ENCODE assay signal across 8 cellular contexts in the genomic region with DNA sequence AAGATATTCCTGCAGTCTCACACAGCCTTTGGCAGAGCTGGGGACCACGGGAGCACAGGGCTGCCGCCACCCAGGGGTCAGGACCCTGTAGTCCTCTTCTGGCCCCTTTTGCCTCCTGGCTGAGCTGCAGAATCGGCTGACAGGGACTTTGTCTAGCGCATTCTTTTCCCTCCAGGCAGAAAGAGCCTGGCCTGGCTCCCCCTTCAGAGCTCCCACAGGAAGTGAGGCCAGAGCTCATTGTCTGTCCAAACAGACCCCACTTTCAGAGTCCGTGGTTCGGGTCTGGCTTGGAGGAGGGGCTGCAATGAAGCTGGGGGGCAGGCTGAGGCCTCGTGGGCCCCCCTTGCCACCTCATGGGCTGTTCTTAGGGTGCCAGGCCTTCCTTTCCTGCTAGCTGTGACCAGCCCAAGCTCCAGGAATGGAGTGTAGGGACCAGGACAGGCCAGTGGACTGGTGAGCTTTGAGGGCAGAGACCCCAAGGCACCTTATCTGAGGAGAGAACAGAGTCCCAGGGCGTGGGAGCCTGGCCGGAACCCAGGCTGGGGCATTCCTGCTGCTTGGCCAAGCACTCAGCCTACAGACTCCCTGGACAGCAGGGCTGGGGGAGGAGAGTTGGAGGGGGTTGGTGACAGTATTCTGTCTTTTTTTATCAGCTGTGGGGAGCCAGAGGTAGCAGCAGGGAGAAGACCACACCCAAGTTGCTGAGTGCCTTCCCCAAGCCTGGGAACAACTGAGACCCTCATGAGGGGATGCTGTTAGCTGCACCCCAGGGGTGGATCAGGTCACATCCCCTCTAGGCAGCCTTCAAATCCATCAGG. TPM values are rescaled to one million over a fixed set of nuclear protein-coding genes. Genes with fewer than 3 reads are reported as not detected.
DNase-seq lines count a peak whose midpoint lies in the region; ATAC-seq and TF ChIP-seq lines count a peak whose summit lies in the region.
"Had no signal": no experiment of that assay in that cellular context is flagged by ENCODE, and none has a peak within 500 bp of the region (broad histone marks: within the 10 kb centered on the region; RNA-seq: fewer than 3 reads in every experiment).

No MANE protein-coding gene starts in this region.

- H3K27me3 Mint-ChIP-seq in activated CD4-positive, alpha-beta memory T cell treated with anti-CD3 and anti-CD28 coated beads for 36 hours, result peaks cover 2% of the 10 kb centered on the region

- peaks cover 37% of the 10 kb centered on the region for H3K4me1 ChIP-seq in ectodermal cell (ENCODE audit: control insufficient read depth, insufficient read depth, low read length)
- H3K4me1 ChIP-seq in lower lobe of right lung, result peaks cover 26% of the 10 kb centered on the region
- peaks cover 43 to 60% of the 10 kb centered on the region in 2 donors for H3K4me1 ChIP-seq in thyroid gland

- no peaks in the 10 kb centered on the region for H3K36me3 Mint-ChIP-seq in activated CD4-positive, alpha-beta memory T cell treated with anti-CD3 and anti-CD28 coated beads for 36 hours

- no peak for TF ChIP-seq CTCF in lower lobe of right lung (IDR thresholded peaks at IDR 0.05)
- TF ChIP-seq CTCF in thyroid gland (IDR thresholded peaks at IDR 0.05), result no peak

- no peak overlapping the region for H3K4me3 Mint-ChIP-seq in activated CD4-positive, alpha-beta memory T cell treated with anti-CD3 and anti-CD28 coated beads for 36 hours

- H3K9me3 ChIP-seq in ectodermal cell (ENCODE audit: control insufficient read depth, low read length) (no peaks in the 10 kb centered on the region), lower lobe of right lung (no peaks in the 10 kb centered on the region), thyroid gland (no peaks in the 10 kb centered on the region)

- H3K27me3 ChIP-seq in ectodermal cell (ENCODE audit: control insufficient read depth, insufficient read depth, low read length, poor library complexity, severe bottlenecking), result peaks cover 4% of the 10 kb centered on the region
- no peaks in the 10 kb centered on the region for H3K27me3 ChIP-seq in lower lobe of right lung (ENCODE audit: low read depth)
- no peaks in the 10 kb centered on the region for H3K27me3 ChIP-seq in thyroid gland

- POLR2A ChIA-PET in activated CD4-positive, alpha-beta memory T cell treated with anti-CD3 and anti-CD28 coated beads for 36 hours (lab: Charles Lee), result interaction anchor here (0.6 to 1.2 kb wide), 5 partner anchors 12 to 1804 kb away, joined by 3 to 5 read pairs (median 3); no protein-coding TSS in a partner anchor

- H3K9me3 Mint-ChIP-seq in activated CD4-positive, alpha-beta memory T cell treated with anti-CD3 and anti-CD28 coated beads for 36 hours, result no peaks in the 10 kb centered on the region

- ATAC-seq in lower lobe of right lung (peak in 1 of 2 donors; percentile 11), GM21529 (IDR thresholded peaks at IDR 0.05; ENCODE audit: unreplicated experiment) (no peak)

- H3K27ac ChIP-seq in ectodermal cell (ENCODE audit: insufficient read depth, low read depth, low read length, poor library complexity, severe bottlenecking), result peak overlapping the region; percentile 95
- peak overlapping the region; percentile 66 for H3K27ac ChIP-seq in lower lobe of right lung
- H3K27ac ChIP-seq in thyroid gland, result peak overlapping the region; percentile 92 to 99 (median 99)

- peaks cover 3% of the 10 kb centered on the region for H3K4me1 Mint-ChIP-seq in activated CD4-positive, alpha-beta memory T cell treated with anti-CD3 and anti-CD28 coated beads for 36 hours (ENCODE audit: low read depth)

- WGBS in ectodermal cell, 2 experiments, result 25 to 35% methylated on average over 9 of the region's 9 CpGs
- WGBS in thyroid gland, 2 donors, result 18 to 39% methylated on average over 6 of the region's 9 CpGs

- intact Hi-C loops in lower lobe of right lung (cut with DNase I) (no loop called here), thyroid gland (cut with DNase I) (loop anchor here (10.0 kb wide), 1 partner anchor 231 kb away; a partner anchor contains a TSS)
- intact Hi-C loops in activated CD4-positive, alpha-beta memory T cell treated with anti-CD3 and anti-CD28 coated beads for 36 hours (cut with micrococcal nuclease), result no loop called here

- no peak overlapping the region for H3K27ac Mint-ChIP-seq in activated CD4-positive, alpha-beta memory T cell treated with anti-CD3 and anti-CD28 coated beads for 36 hours

- CTCF ChIA-PET in activated CD4-positive, alpha-beta memory T cell treated with anti-CD3 and anti-CD28 coated beads for 36 hours (lab: Charles Lee), result interaction anchor here (1.4 to 1.7 kb wide), 3 partner anchors 10 to 278 kb away, joined by 3 to 5 read pairs (median 4); no protein-coding TSS in a partner anchor

- peaks cover 14% of the 10 kb centered on the region for H3K36me3 ChIP-seq in ectodermal cell (ENCODE audit: control insufficient read depth, insufficient read depth, low read length)
- no peaks in the 10 kb centered on the region for H3K36me3 ChIP-seq in lower lobe of right lung
- peaks cover 2 to 5% of the 10 kb centered on the region in 2 donors for H3K36me3 ChIP-seq in thyroid gland

- no peak for TF ChIP-seq POLR2A in thyroid gland (IDR thresholded peaks at IDR 0.05)

- H3K4me3 ChIP-seq in ectodermal cell (ENCODE audit: insufficient read depth, low read depth, low read length), result peak overlapping the region; percentile 32
- no peak overlapping the region for H3K4me3 ChIP-seq in lower lobe of right lung
- H3K4me3 ChIP-seq in thyroid gland (replicated peaks in 1 of 3), result peak overlapping the region in 1 of 3 donors; percentile 26

- peak; percentile 36 for DNase-seq in NCI-H1694 treated with DMSO at 0.1 percent for 48 hours (lab: John Stamatoyannopoulos, UW)
- no peak for DNase-seq in lower lobe of right lung
- peak; percentile 93 to 94 for DNase-seq in thyroid gland
- DNase-seq in activated CD4-positive, alpha-beta memory T cell treated with anti-CD3 and anti-CD28 coated beads for 36 hours, result no peak
- no peak for DNase-seq in HuH-7.5 (ENCODE audit: low spot score)

RNA-seq across cellular contexts. Expression of a gene that starts 4.7 kb away (rescaled TPM):
- polyA plus RNA-seq in ectodermal cell (2013, experiment 1 of 4), result 31.0 TPM
- polyA plus RNA-seq in ectodermal cell (2013, experiment 2 of 4), result 40.1 TPM
- 35.2 TPM for polyA plus RNA-seq in ectodermal cell (2013, experiment 3 of 4)
- 42.8 TPM for polyA plus RNA-seq in ectodermal cell (2013, experiment 4 of 4)
- total RNA-seq in lower lobe of right lung (7.2 TPM), thyroid gland (10 to 100 TPM; 23.5 to 54.9 (median 47.6) TPM)
- 1 to 10 TPM; 1.0 to 1.3 TPM for total RNA-seq in activated CD4-positive, alpha-beta memory T cell treated with anti-CD3 and anti-CD28 coated beads for 36 hours

RNA-seq across cellular contexts. Expression of a gene that starts 28.9 kb away (rescaled TPM):
- 69.0 TPM for polyA plus RNA-seq in ectodermal cell (2013, experiment 1 of 4)
- polyA plus RNA-seq in ectodermal cell (2013, experiment 2 of 4), result 61.2 TPM
- 62.7 TPM for polyA plus RNA-seq in ectodermal cell (2013, experiment 3 of 4)
- 68.0 TPM for polyA plus RNA-seq in ectodermal cell (2013, experiment 4 of 4)
- total RNA-seq in lower lobe of right lung (4.2 TPM), thyroid gland (1 to 10 TPM; 1.0 to 4.0 (median 2.2) TPM)
- 10 to 100 TPM; 14.9 to 16.3 TPM for total RNA-seq in activated CD4-positive, alpha-beta memory T cell treated with anti-CD3 and anti-CD28 coated beads for 36 hours

RNA-seq across cellular contexts. Expression of a gene that starts 40.3 kb away (rescaled TPM):
- 123 TPM for polyA plus RNA-seq in ectodermal cell (2013, experiment 1 of 4)
- 127 TPM for polyA plus RNA-seq in ectodermal cell (2013, experiment 2 of 4)
- polyA plus RNA-seq in ectodermal cell (2013, experiment 3 of 4), result 108 TPM
- 119 TPM for polyA plus RNA-seq in ectodermal cell (2013, experiment 4 of 4)
- 188 TPM for total RNA-seq in lower lobe of right lung
- 100 to 1,000 TPM; 164 to 264 (median 200) TPM for total RNA-seq in thyroid gland
- 100 to 1,000 TPM; 245 to 251 TPM for total RNA-seq in activated CD4-positive, alpha-beta memory T cell treated with anti-CD3 and anti-CD28 coated beads for 36 hours

RNA-seq across cellular contexts. Expression of a gene that starts 52.8 kb away (rescaled TPM):
- not detected for polyA plus RNA-seq in ectodermal cell (2013, experiment 1 of 4)
- not detected for polyA plus RNA-seq in ectodermal cell (2013, experiment 2 of 4)
- not detected for polyA plus RNA-seq in ectodermal cell (2013, experiment 3 of 4)
- polyA plus RNA-seq in ectodermal cell (2013, experiment 4 of 4), result not detected
- total RNA-seq in lower lobe of right lung (2.8 TPM), thyroid gland (not detected)
- total RNA-seq in activated CD4-positive, alpha-beta memory T cell treated with anti-CD3 and anti-CD28 coated beads for 36 hours, result not detected
- total RNA-seq: dermis blood vessel endothelial cell had no signal

Comparison
In these comparisons a context has a peak if more than half of its experiments do, and no peak if none do; other contexts are left out.
1. DNase-seq: peak in NCI-H1694 treated with DMSO at 0.1 percent for 48 hours (single experiment) and thyroid gland (2 of 2); none in lower lobe of right lung (single experiment), activated CD4-positive, alpha-beta memory T cell treated with anti-CD3 and anti-CD28 coated beads for 36 hours (single experiment) and HuH-7.5 (single experiment).
2. Peak in every context shown above with its lines, with median percentiles within 50 percentile points of each other: H3K27ac ChIP-seq.